Comparison of ENCODE assay signal across 8 cellular contexts in the genomic region with DNA sequence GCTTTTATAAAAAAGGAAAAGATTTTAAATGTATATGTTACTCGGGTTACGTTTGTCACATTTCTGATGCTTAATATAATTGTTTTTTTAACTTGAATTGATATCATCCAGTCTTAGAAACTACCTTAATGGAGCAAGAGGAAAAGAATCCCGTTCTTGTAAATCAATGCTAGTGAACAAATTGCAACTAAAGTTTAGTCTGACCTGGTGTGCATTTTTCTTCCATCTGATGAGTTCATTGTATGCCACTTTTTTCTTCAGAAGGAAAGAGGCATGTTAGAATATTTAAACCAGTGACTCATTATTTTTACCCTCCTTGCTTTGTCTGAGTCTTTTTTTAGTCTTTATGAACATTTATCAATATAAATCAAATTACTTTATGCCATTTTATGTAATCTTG. TPM values are rescaled to one million over a fixed set of nuclear protein-coding genes. Genes with fewer than 3 reads are reported as not detected.
DNase-seq lines count a peak whose midpoint lies in the region; ATAC-seq and TF ChIP-seq lines count a peak whose summit lies in the region.

No MANE protein-coding gene starts in this region.

- DNase-seq in activated T-cell treated with anti-CD3 and anti-CD28 coated beads, Interleukin-2, amount 50 U/mL, for 72 hours: no peak
- no peak for DNase-seq in activated T-cell treated with anti-CD3 and anti-CD28 coated beads for 4 hours
- DNase-seq in amniotic epithelial cell (ENCODE audit: low read depth): peak; percentile 27
- DNase-seq in left lung: no peak
- DNase-seq in tibial nerve (ENCODE audit: low spot score in 2 of 2): no peak
- no peak for DNase-seq in superior temporal gyrus (ENCODE audit: extremely low spot score)
- no peak for DNase-seq in stimulated activated CD4-positive, alpha-beta T cell treated with anti-CD3 and anti-CD28 coated beads, Interleukin-15, amount 100 ng/mL, for 24 hours

- intact Hi-C loops in left lung (cut with DNase I): loop anchor here in 1 of 2 donors (10.0 kb wide), 1 partner anchor 178 kb away; no protein-coding TSS in a partner anchor

- ATAC-seq in activated T-cell treated with anti-CD3 and anti-CD28 coated beads, Interleukin-2, amount 50 U/mL, for 72 hours (replicated peaks in 1 of 2): peak; percentile 6 to 7
- ATAC-seq in left lung (peak; percentile 5), GM18868 (IDR thresholded peaks at IDR 0.05; ENCODE audit: unreplicated experiment) (no peak)

- TF ChIP-seq CTCF in left lung (IDR thresholded peaks at IDR 0.05) (no peak), tibial nerve (IDR thresholded peaks at IDR 0.05) (no peak)

- H3K9me3 Mint-ChIP-seq in activated T-cell treated with anti-CD3 and anti-CD28 coated beads, Interleukin-2, amount 50 U/mL, for 72 hours: no peaks in the 10 kb centered on the region

- peaks cover 0 to 4% of the 10 kb centered on the region in 2 donors for H3K36me3 Mint-ChIP-seq in activated T-cell treated with anti-CD3 and anti-CD28 coated beads, Interleukin-2, amount 50 U/mL, for 72 hours (ENCODE audit: insufficient read depth in 2 of 2)

- H3K27me3 ChIP-seq in left lung (no peaks in the 10 kb centered on the region), tibial nerve (no peaks in the 10 kb centered on the region)

- H3K27ac Mint-ChIP-seq in activated T-cell treated with anti-CD3 and anti-CD28 coated beads, Interleukin-2, amount 50 U/mL, for 72 hours: no peak overlapping the region

- H3K4me3 Mint-ChIP-seq in activated T-cell treated with anti-CD3 and anti-CD28 coated beads, Interleukin-2, amount 50 U/mL, for 72 hours: peak overlapping the region; percentile 58 to 63

- TF ChIP-seq POLR2A in tibial nerve (IDR thresholded peaks at IDR 0.05): no peak

- H3K27ac ChIP-seq in left lung (peak overlapping the region; percentile 67 to 81), tibial nerve (peak overlapping the region; percentile 61 to 85 (median 74))

- H3K4me1 Mint-ChIP-seq in activated T-cell treated with anti-CD3 and anti-CD28 coated beads, Interleukin-2, amount 50 U/mL, for 72 hours (ENCODE audit: low read depth): peaks cover 57% of the 10 kb centered on the region

- H3K4me1 ChIP-seq in left lung (peaks cover 4 to 31% of the 10 kb centered on the region in 2 donors), tibial nerve (peaks cover 0 to 38% (median under 1%) of the 10 kb centered on the region in 4 donors)

- H3K9me3 ChIP-seq in left lung (no peaks in the 10 kb centered on the region), tibial nerve (no peaks in the 10 kb centered on the region)

- H3K27me3 Mint-ChIP-seq in activated T-cell treated with anti-CD3 and anti-CD28 coated beads, Interleukin-2, amount 50 U/mL, for 72 hours (ENCODE audit: low read depth): no peaks in the 10 kb centered on the region

- H3K36me3 ChIP-seq in left lung (peaks cover 0 to 1% of the 10 kb centered on the region in 2 donors), tibial nerve (peaks cover 0 to 2% (median 0%) of the 10 kb centered on the region in 3 donors)

- TF ChIP-seq EP300 in tibial nerve (IDR thresholded peaks at IDR 0.05): no peak

- 22 to 34% methylated on average over 3 of the region's 3 CpGs for WGBS in tibial nerve, 2 donors

- peak overlapping the region; percentile 27 to 47 for H3K4me3 ChIP-seq in left lung
- peak overlapping the region; percentile 57 to 61 (median 58) for H3K4me3 ChIP-seq in tibial nerve

RNA-seq across cellular contexts. Expression of a gene that starts 34.7 kb away (rescaled TPM):
- 10 to 100 TPM; 22.2 to 37.5 TPM for total RNA-seq in activated T-cell treated with anti-CD3 and anti-CD28 coated beads, Interleukin-2, amount 50 U/mL, for 72 hours
- total RNA-seq in left lung (10 to 100 TPM; 36.3 to 45.2 TPM), tibial nerve (100 to 1,000 TPM in 2 of 4 donors, 10 to 100 TPM in 2; 66.0 to 133 (median 91.3) TPM)

RNA-seq across cellular contexts. Expression of a gene that starts 42.4 kb away (rescaled TPM):
- not detected for total RNA-seq in activated T-cell treated with anti-CD3 and anti-CD28 coated beads, Interleukin-2, amount 50 U/mL, for 72 hours
- total RNA-seq in left lung: not detected
- under 1 TPM in 2 of 4 donors, not detected in 2; 0.21 to 0.22 TPM for total RNA-seq in tibial nerve

RNA-seq across cellular contexts. Expression of a gene that starts 52.3 kb away (rescaled TPM):
- not detected for total RNA-seq in activated T-cell treated with anti-CD3 and anti-CD28 coated beads, Interleukin-2, amount 50 U/mL, for 72 hours
- total RNA-seq in left lung (not detected), tibial nerve (not detected)
